ENCODE assay signal across 1 cellular context in genomic region chr10:28254290-28254985, GRCh38.
A peak's percentile ranks its signal among the peaks of the same experiment; 100 is the strongest.
TF ChIP-seq lines count a peak whose summit lies in the region.

No MANE protein-coding gene starts in this region.

TF ChIP-seq in HEK293, 187 proteins besides CTCF, POLR2A, EP300 and RAD21 (continued from another document):
- TF ChIP-seq ZNF639 (tag by site-specific recombination; IDR thresholded peaks at IDR 0.05) (0 out of 2 replicates have a peak, but pooled peaks have one; percentile 28), ZNF621 (tag by site-specific recombination; IDR thresholded peaks at IDR 0.05) (no peak), ZNF416 (tag by site-specific recombination; IDR thresholded peaks at IDR 0.05) (no peak), REPIN1 (tag by site-specific recombination; IDR thresholded peaks at IDR 0.05; ENCODE audit: low read depth) (no peak), SALL2 (tag by site-specific recombination; IDR thresholded peaks at IDR 0.05; ENCODE audit: borderline replicate concordance) (no peak), ZNF830 (tag by site-specific recombination; IDR thresholded peaks at IDR 0.05; ENCODE audit: low read depth) (no peak), ZNF2 (tag by site-specific recombination; IDR thresholded peaks at IDR 0.05) (no peak), ZNF292 (tag by site-specific recombination; IDR thresholded peaks at IDR 0.05; ENCODE audit: borderline replicate concordance, low read depth) (no peak), ZNF529 (tag by site-specific recombination; IDR thresholded peaks at IDR 0.05; ENCODE audit: insufficient replicate concordance) (no peak), FEZF1 (tag by site-specific recombination; IDR thresholded peaks at IDR 0.05) (peak; percentile 25; the same call in 1 of the 2 replicates), ZNF510 (tag by site-specific recombination; IDR thresholded peaks at IDR 0.05; ENCODE audit: insufficient replicate concordance) (peak; percentile 26), PRDM4 (tag by site-specific recombination; IDR thresholded peaks at IDR 0.05) (peak; percentile 48; the same call in 1 of the 2 replicates), ZNF449 (tag by site-specific recombination; IDR thresholded peaks at IDR 0.05) (0 out of 2 replicates have a peak, but pooled peaks have one; percentile 12), ZFHX2 (tag by site-specific recombination; conservative IDR thresholded peaks at IDR 0.05) (no peak), ZNF792 (tag by site-specific recombination; IDR thresholded peaks at IDR 0.05) (no peak), ZNF747 (tag by site-specific recombination; IDR thresholded peaks at IDR 0.05) (no peak), ZNF544 (tag by site-specific recombination; IDR thresholded peaks at IDR 0.05) (no peak), HIC1 (tag by site-specific recombination; IDR thresholded peaks at IDR 0.05) (peak; percentile 37; the same call in 1 of the 2 replicates), ZFP37 (tag by site-specific recombination; IDR thresholded peaks at IDR 0.05) (no peak), ZNF121 (tag by site-specific recombination; IDR thresholded peaks at IDR 0.05) (no peak), ZNF777 (tag by site-specific recombination; IDR thresholded peaks at IDR 0.05; ENCODE audit: borderline replicate concordance) (no peak), ZNF214 (tag by site-specific recombination; IDR thresholded peaks at IDR 0.05; ENCODE audit: borderline replicate concordance) (no peak)
- TF ChIP-seq, protein P1, sequence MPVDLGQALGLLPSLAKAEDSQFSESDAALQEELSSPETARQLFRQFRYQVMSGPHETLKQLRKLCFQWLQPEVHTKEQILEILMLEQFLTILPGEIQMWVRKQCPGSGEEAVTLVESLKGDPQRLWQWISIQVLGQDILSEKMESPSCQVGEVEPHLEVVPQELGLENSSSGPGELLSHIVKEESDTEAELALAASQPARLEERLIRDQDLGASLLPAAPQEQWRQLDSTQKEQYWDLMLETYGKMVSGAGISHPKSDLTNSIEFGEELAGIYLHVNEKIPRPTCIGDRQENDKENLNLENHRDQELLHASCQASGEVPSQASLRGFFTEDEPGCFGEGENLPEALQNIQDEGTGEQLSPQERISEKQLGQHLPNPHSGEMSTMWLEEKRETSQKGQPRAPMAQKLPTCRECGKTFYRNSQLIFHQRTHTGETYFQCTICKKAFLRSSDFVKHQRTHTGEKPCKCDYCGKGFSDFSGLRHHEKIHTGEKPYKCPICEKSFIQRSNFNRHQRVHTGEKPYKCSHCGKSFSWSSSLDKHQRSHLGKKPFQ (tag by site-specific recombination; IDR thresholded peaks at IDR 0.05), result 0 out of 2 replicates have a peak, but pooled peaks have one; percentile 40
- TF ChIP-seq, protein P2, sequence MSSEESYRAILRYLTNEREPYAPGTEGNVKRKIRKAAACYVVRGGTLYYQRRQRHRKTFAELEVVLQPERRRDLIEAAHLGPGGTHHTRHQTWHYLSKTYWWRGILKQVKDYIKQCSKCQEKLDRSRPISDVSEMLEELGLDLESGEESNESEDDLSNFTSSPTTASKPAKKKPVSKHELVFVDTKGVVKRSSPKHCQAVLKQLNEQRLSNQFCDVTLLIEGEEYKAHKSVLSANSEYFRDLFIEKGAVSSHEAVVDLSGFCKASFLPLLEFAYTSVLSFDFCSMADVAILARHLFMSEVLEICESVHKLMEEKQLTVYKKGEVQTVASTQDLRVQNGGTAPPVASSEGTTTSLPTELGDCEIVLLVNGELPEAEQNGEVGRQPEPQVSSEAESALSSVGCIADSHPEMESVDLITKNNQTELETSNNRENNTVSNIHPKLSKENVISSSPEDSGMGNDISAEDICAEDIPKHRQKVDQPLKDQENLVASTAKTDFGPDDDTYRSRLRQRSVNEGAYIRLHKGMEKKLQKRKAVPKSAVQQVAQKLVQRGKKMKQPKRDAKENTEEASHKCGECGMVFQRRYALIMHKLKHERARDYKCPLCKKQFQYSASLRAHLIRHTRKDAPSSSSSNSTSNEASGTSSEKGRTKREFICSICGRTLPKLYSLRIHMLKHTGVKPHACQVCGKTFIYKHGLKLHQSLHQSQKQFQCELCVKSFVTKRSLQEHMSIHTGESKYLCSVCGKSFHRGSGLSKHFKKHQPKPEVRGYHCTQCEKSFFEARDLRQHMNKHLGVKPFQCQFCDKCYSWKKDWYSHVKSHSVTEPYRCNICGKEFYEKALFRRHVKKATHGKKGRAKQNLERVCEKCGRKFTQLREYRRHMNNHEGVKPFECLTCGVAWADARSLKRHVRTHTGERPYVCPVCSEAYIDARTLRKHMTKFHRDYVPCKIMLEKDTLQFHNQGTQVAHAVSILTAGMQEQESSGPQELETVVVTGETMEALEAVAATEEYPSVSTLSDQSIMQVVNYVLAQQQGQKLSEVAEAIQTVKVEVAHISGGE (tag by site-specific recombination; conservative IDR thresholded peaks at IDR 0.05; ENCODE audit: low read depth), result no peak
- TF ChIP-seq, protein P3, sequence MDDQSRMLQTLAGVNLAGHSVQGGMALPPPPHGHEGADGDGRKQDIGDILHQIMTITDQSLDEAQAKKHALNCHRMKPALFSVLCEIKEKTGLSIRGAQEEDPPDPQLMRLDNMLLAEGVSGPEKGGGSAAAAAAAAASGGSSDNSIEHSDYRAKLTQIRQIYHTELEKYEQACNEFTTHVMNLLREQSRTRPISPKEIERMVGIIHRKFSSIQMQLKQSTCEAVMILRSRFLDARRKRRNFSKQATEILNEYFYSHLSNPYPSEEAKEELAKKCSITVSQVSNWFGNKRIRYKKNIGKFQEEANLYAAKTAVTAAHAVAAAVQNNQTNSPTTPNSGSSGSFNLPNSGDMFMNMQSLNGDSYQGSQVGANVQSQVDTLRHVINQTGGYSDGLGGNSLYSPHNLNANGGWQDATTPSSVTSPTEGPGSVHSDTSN (CRISPR knock-in tag; IDR thresholded peaks at IDR 0.05), result no peak
- TF ChIP-seq, protein P4, sequence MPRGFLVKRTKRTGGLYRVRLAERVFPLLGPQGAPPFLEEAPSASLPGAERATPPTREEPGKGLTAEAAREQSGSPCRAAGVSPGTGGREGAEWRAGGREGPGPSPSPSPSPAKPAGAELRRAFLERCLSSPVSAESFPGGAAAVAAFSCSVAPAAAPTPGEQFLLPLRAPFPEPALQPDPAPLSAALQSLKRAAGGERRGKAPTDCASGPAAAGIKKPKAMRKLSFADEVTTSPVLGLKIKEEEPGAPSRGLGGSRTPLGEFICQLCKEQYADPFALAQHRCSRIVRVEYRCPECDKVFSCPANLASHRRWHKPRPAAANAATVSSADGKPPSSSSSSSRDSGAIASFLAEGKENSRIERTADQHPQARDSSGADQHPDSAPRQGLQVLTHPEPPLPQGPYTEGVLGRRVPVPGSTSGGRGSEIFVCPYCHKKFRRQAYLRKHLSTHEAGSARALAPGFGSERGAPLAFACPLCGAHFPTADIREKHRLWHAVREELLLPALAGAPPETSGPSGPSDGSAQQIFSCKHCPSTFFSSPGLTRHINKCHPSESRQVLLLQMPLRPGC (tag by site-specific recombination; IDR thresholded peaks at IDR 0.05), result peak; percentile 45; the same call in 1 of the 2 replicates
- TF ChIP-seq, protein P5, sequence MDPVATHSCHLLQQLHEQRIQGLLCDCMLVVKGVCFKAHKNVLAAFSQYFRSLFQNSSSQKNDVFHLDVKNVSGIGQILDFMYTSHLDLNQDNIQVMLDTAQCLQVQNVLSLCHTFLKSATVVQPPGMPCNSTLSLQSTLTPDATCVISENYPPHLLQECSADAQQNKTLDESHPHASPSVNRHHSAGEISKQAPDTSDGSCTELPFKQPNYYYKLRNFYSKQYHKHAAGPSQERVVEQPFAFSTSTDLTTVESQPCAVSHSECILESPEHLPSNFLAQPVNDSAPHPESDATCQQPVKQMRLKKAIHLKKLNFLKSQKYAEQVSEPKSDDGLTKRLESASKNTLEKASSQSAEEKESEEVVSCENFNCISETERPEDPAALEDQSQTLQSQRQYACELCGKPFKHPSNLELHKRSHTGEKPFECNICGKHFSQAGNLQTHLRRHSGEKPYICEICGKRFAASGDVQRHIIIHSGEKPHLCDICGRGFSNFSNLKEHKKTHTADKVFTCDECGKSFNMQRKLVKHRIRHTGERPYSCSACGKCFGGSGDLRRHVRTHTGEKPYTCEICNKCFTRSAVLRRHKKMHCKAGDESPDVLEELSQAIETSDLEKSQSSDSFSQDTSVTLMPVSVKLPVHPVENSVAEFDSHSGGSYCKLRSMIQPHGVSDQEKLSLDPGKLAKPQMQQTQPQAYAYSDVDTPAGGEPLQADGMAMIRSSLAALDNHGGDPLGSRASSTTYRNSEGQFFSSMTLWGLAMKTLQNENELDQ (tag by site-specific recombination; IDR thresholded peaks at IDR 0.05; ENCODE audit: low read depth), result no peak
